Comparison of ENCODE assay signal across 7 cellular contexts in genomic region chr4:155809835-155810234, GRCh38. TPM values are rescaled to one million over a fixed set of nuclear protein-coding genes. Genes with fewer than 3 reads are reported as not detected.
DNase-seq lines count a peak whose midpoint lies in the region; ATAC-seq, FAIRE-seq and TF ChIP-seq lines count a peak whose summit lies in the region.

No MANE protein-coding gene starts in this region.

- TF ChIP-seq POLR2A in K562 (conservative IDR thresholded peaks at IDR 0.05) = no peak

- no peak for FAIRE-seq in K562 (lab: Jason Lieb, UNC)

- POLR2A ChIA-PET in K562 (lab: Yijun Ruan, JAX) = no interaction called here

- in situ Hi-C loops in K562 (cut with MboI) = no loop called here

- BruUV-seq in K562 (replicated peaks; lab: Mats Ljungman, UMichigan) = no TSS peak

- DNase-seq in GM04503 (ENCODE audit: low read depth) (peak; percentile 57), NCI-H526 (lab: John Stamatoyannopoulos, UW) (peak; percentile 52 to 54), K562 (ENCODE audit: extremely low read depth in 1 of 4, low spot score in 3 of 4) (peak; percentile 4 to 28 (median 8)), iPS-NIHi7 (ENCODE audit: extremely low spot score) (peak; percentile 63)
- peak; percentile 19 to 26 for DNase-seq in stimulated activated naive CD8-positive, alpha-beta T cell treated with anti-CD3 and anti-CD28 coated beads, Interleukin-15, amount 100 ng/mL, for 72 hours

- WGBS in K562 (ENCODE audit: insufficient coverage, low coverage, missing lambda C conversion rate) = 0% methylated on average over 1 of the region's 1 CpG

- TF ChIP-seq CTCF in K562 (IDR thresholded peaks at IDR 0.05 in 2 of 3, conservative IDR thresholded peaks at IDR 0.05 in 1 of 3; ENCODE audit: insufficient read depth in 2 of 3, low read depth in 1 of 3, low read length in 3 of 3) = peak in 2 of 3 experiments; percentile 16 to 36; a peak in 2 of 6 replicates

- H4K20me1 ChIP-seq in K562 (replicated peaks; ENCODE audit: control insufficient read depth, insufficient read depth, low read length) = no peaks in the 10 kb centered on the region

- no peaks in the 10 kb centered on the region for H3K9me3 Mint-ChIP-seq in stimulated activated naive CD8-positive, alpha-beta T cell treated with anti-CD3 and anti-CD28 coated beads, Interleukin-15, amount 100 ng/mL, for 72 hours

- H3K4me1 ChIP-seq in K562 (replicated peaks in 1 of 2; ENCODE audit: control insufficient read depth in 2 of 2, insufficient read depth in 2 of 2, low read length in 2 of 2) = no peaks in the 10 kb centered on the region

- H2AFZ ChIP-seq in K562 (ENCODE audit: low read depth, low read length) = no peak overlapping the region

- H3K9me1 ChIP-seq in K562 (ENCODE audit: control insufficient read depth, insufficient read depth, low read length) = no peaks in the 10 kb centered on the region

- H3K27ac Mint-ChIP-seq in stimulated activated naive CD8-positive, alpha-beta T cell treated with anti-CD3 and anti-CD28 coated beads, Interleukin-15, amount 100 ng/mL, for 72 hours = no peak overlapping the region

- H3K27ac ChIP-seq in K562 (ENCODE audit: extremely low read depth, low read depth, low read length) = no peak overlapping the region

- no peaks in the 10 kb centered on the region for H3K27me3 ChIP-seq in K562 (ENCODE audit: control insufficient read depth in 2 of 2, insufficient read depth in 2 of 2, low read length in 2 of 2)

- H3K4me1 Mint-ChIP-seq in stimulated activated naive CD8-positive, alpha-beta T cell treated with anti-CD3 and anti-CD28 coated beads, Interleukin-15, amount 100 ng/mL, for 72 hours = peaks cover 5% of the 10 kb centered on the region

- no peak overlapping the region for H3K4me2 ChIP-seq in K562 (ENCODE audit: insufficient read depth, low read length)

- intact Hi-C loops in K562 (cut with micrococcal nuclease) = no loop called here

- H3K9ac ChIP-seq in K562 (ENCODE audit: insufficient read depth in 1 of 2, low read depth in 2 of 2, low read length in 2 of 2) = no peak overlapping the region

- peak; percentile 51 to 54 for TF ChIP-seq RAD21 in K562 (CRISPR knock-in tag; conservative IDR thresholded peaks at IDR 0.05 in 1 of 2, IDR thresholded peaks at IDR 0.05 in 1 of 2)

- no peaks in the 10 kb centered on the region for H3K79me2 ChIP-seq in K562 (ENCODE audit: control insufficient read depth, insufficient read depth, low read length)

- no peaks in the 10 kb centered on the region for H3K9me3 ChIP-seq in K562 (replicated peaks; ENCODE audit: control insufficient read depth, insufficient read depth, low read depth, low read length)

- H3K4me3 Mint-ChIP-seq in stimulated activated naive CD8-positive, alpha-beta T cell treated with anti-CD3 and anti-CD28 coated beads, Interleukin-15, amount 100 ng/mL, for 72 hours = no peak overlapping the region

- no peak for TF ChIP-seq EP300 in K562 (IDR thresholded peaks at IDR 0.05; ENCODE audit: low read length)

- CTCF ChIA-PET in K562 (lab: Yijun Ruan, JAX; ENCODE audit: low intra/inter-chr PET ratio) = no interaction called here

- H3K36me3 ChIP-seq in K562 (ENCODE audit: control insufficient read depth, insufficient read depth, low read length) = no peaks in the 10 kb centered on the region

- ATAC-seq in GM21381 (IDR thresholded peaks at IDR 0.05; ENCODE audit: unreplicated experiment) (peak; percentile 94), HG03520 (IDR thresholded peaks at IDR 0.05; ENCODE audit: unreplicated experiment) (peak; percentile 99), K562 (no peak)
- ATAC-seq in stimulated activated naive CD8-positive, alpha-beta T cell treated with anti-CD3 and anti-CD28 coated beads, Interleukin-15, amount 100 ng/mL, for 72 hours = peak; percentile 94

- H3K27me3 Mint-ChIP-seq in stimulated activated naive CD8-positive, alpha-beta T cell treated with anti-CD3 and anti-CD28 coated beads, Interleukin-15, amount 100 ng/mL, for 72 hours = no peaks in the 10 kb centered on the region

- no peak overlapping the region for H3K4me3 ChIP-seq in K562

TF ChIP-seq in K562, 482 proteins besides CTCF, POLR2A, EP300 and RAD21 (continues in another document):
- TF ChIP-seq BRF1 (IDR thresholded peaks at IDR 0.05; ENCODE audit: borderline replicate concordance, extremely low read depth, insufficient read length) = no peak
- no peak for TF ChIP-seq SNRNP70 (optimal IDR thresholded peaks at IDR 0.05; ENCODE audit: low read depth, low read length)
- no peak for TF ChIP-seq MCM5 (IDR thresholded peaks at IDR 0.05; ENCODE audit: low read depth)
- TF ChIP-seq NRF1 (conservative IDR thresholded peaks at IDR 0.05 in 1 of 2, IDR thresholded peaks at IDR 0.05 in 1 of 2) = no peak
- no peak for TF ChIP-seq MED1 (CRISPR knock-in tag; IDR thresholded peaks at IDR 0.05; ENCODE audit: borderline replicate concordance)
- TF ChIP-seq ZBTB7A (IDR thresholded peaks at IDR 0.05; ENCODE audit: borderline replicate concordance, control insufficient read depth, low read depth, low read length) = no peak
- no peak for TF ChIP-seq ELF4 (CRISPR knock-in tag; IDR thresholded peaks at IDR 0.05)
- TF ChIP-seq FOXA1 (IDR thresholded peaks at IDR 0.05; ENCODE audit: borderline replicate concordance) = no peak
- TF ChIP-seq, protein P1, sequence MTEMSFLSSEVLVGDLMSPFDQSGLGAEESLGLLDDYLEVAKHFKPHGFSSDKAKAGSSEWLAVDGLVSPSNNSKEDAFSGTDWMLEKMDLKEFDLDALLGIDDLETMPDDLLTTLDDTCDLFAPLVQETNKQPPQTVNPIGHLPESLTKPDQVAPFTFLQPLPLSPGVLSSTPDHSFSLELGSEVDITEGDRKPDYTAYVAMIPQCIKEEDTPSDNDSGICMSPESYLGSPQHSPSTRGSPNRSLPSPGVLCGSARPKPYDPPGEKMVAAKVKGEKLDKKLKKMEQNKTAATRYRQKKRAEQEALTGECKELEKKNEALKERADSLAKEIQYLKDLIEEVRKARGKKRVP (CRISPR knock-in tag; IDR thresholded peaks at IDR 0.05) = no peak
- TF ChIP-seq ZBTB11 (CRISPR knock-in tag; IDR thresholded peaks at IDR 0.05) = peak in 1 of 3 experiments; percentile 94; a peak in 2 of 6 replicates

RNA-seq across cellular contexts. Expression of gene GUCY1B1, which starts 51.0 kb away (rescaled TPM):
- not detected in 2 replicates for total RNA-seq in K562 (2011; cell fraction: chromatin; rRNA removed; ENCODE audit: low replicate concordance)
- not detected in 2 replicates for total RNA-seq in K562 (2011; cell fraction: nucleolus; rRNA removed)
- not detected in 2 replicates for total RNA-seq in K562 (2011; cell fraction: nucleoplasm; rRNA removed)
- total RNA-seq in K562 (2014; rRNA removed) = not detected in 2 replicates
- not detected in 2 replicates for total RNA-seq in K562 (2014; rRNA removed; fragmentation: Illumina TruSeq; extraction: Trizol)
- not detected in 2 replicates for total RNA-seq in K562 (2015; rRNA removed; fragmentation: Illumina TruSeq; extraction: Trizol)
- 0.11 TPM in 1 of 2 replicates, not detected in the other for total RNA-seq in K562 (2021)
- polyA plus RNA-seq in K562 (2011; rRNA removed) = not detected in 2 replicates
- polyA plus RNA-seq in K562 (2011; cell fraction: cytosol; rRNA removed) = not detected in 2 replicates
- not detected in 2 replicates for polyA plus RNA-seq in K562 (2011; cell fraction: nucleus; rRNA removed)
- 0.03 TPM in 1 of 2 replicates, not detected in the other for polyA plus RNA-seq in K562 (2012)
- polyA plus RNA-seq in K562 (2014; fragmentation: Illumina TruSeq; extraction: Trizol) = not detected in 2 replicates
- not detected for polyA plus RNA-seq in K562 (2014; fragmentation: Nextera tagmentation; extraction: Ambion mirVana)
- polyA plus RNA-seq in K562 (2014; rRNA removed) = not detected in 2 replicates
- polyA minus RNA-seq in K562 (2011; rRNA and poly(A)+ RNA removed) = not detected in 2 replicates
- polyA minus RNA-seq in K562 (2011; cell fraction: cytosol; rRNA and poly(A)+ RNA removed) = not detected in 2 replicates
- not detected in 2 replicates for polyA minus RNA-seq in K562 (2011; cell fraction: nucleus; rRNA and poly(A)+ RNA removed)

RNA-seq across cellular contexts. Expression of gene ASIC5, which starts 56.2 kb away (rescaled TPM):
- not detected in 2 replicates for total RNA-seq in K562 (2011; cell fraction: chromatin; rRNA removed; ENCODE audit: low replicate concordance)
- not detected in 2 replicates for total RNA-seq in K562 (2011; cell fraction: nucleolus; rRNA removed)
- total RNA-seq in K562 (2011; cell fraction: nucleoplasm; rRNA removed) = not detected in 2 replicates
- not detected in 2 replicates for total RNA-seq in K562 (2014; rRNA removed)
- total RNA-seq in K562 (2014; rRNA removed; fragmentation: Illumina TruSeq; extraction: Trizol) = not detected in 2 replicates
- total RNA-seq in K562 (2015; rRNA removed; fragmentation: Illumina TruSeq; extraction: Trizol) = not detected in 2 replicates
- not detected in 2 replicates for total RNA-seq in K562 (2021)
- not detected in 2 replicates for polyA plus RNA-seq in K562 (2011; rRNA removed)
- polyA plus RNA-seq in K562 (2011; cell fraction: cytosol; rRNA removed) = not detected in 2 replicates
- polyA plus RNA-seq in K562 (2011; cell fraction: nucleus; rRNA removed) = not detected in 2 replicates
- polyA plus RNA-seq in K562 (2012) = not detected in 2 replicates
- not detected in 2 replicates for polyA plus RNA-seq in K562 (2014; fragmentation: Illumina TruSeq; extraction: Trizol)
- not detected for polyA plus RNA-seq in K562 (2014; fragmentation: Nextera tagmentation; extraction: Ambion mirVana)
- not detected in 2 replicates for polyA plus RNA-seq in K562 (2014; rRNA removed)
- not detected in 2 replicates for polyA minus RNA-seq in K562 (2011; rRNA and poly(A)+ RNA removed)
- polyA minus RNA-seq in K562 (2011; cell fraction: cytosol; rRNA and poly(A)+ RNA removed) = not detected in 2 replicates
- not detected in 2 replicates for polyA minus RNA-seq in K562 (2011; cell fraction: nucleus; rRNA and poly(A)+ RNA removed)

Comparison
In these comparisons a context has a peak if more than half of its experiments do, and no peak if none do; other contexts are left out.
1. DNase-seq: peak in every context shown above with its lines; median percentile 63 in iPS-NIHi7; 57 in GM04503; 53 in NCI-H526; 22 in stimulated activated naive CD8-positive, alpha-beta T cell treated with anti-CD3 and anti-CD28 coated beads, Interleukin-15, amount 100 ng/mL, for 72 hours; 8 in K562.